In genomic region chr15:99447497-99448371, GRCh38 we compare ENCODE assay signal across 10 cellular contexts.
DNase-seq lines count a peak whose midpoint lies in the region; ATAC-seq and TF ChIP-seq lines count a peak whose summit lies in the region.
"Had no signal": no experiment of that assay in that cellular context is flagged by ENCODE, and none has a peak within 500 bp of the region (broad histone marks: within the 10 kb centered on the region; RNA-seq: fewer than 3 reads in every experiment).

No MANE protein-coding gene starts in this region.

- CTCF ChIA-PET in GM10248 (lab: Yijun Ruan, JAX), result interaction anchor here (2.6 kb wide), 1 partner anchor 257 kb away, joined by 10 read pairs; no protein-coding TSS in a partner anchor

- H3K9ac ChIP-seq in mucosa of stomach (ENCODE audit: low read length), result peak overlapping the region; percentile 42

- DNase-seq in COLO668 (lab: John Stamatoyannopoulos, UW; ENCODE audit: unreplicated experiment) (peak; percentile 9), GM10248 (ENCODE audit: extremely low spot score) (peak; percentile 37), SJCRH30 (peak; percentile 97 to 98), putamen (ENCODE audit: low spot score) (no peak)
- DNase-seq: glutamatergic neuron, RPMI8226 had no signal

- TF ChIP-seq CTCF in GM10248 (IDR thresholded peaks at IDR 0.05; ENCODE audit: control extremely low read depth, extremely low read depth, low read depth, missing control alignments), result no peak

- POLR2A ChIA-PET in GM10248 (lab: Yijun Ruan, JAX), result no interaction called here

- H3K4me3 ChIP-seq in SJCRH30 (peak overlapping the region; percentile 26), mucosa of stomach (ENCODE audit: low read length) (no peak overlapping the region)

- H3K4me1 ChIP-seq in SJCRH30, result peaks cover 41% of the 10 kb centered on the region
- H3K4me1 ChIP-seq in mucosa of stomach (ENCODE audit: control insufficient read depth, insufficient read depth, low read length), result peaks cover 31% of the 10 kb centered on the region

- no peaks in the 10 kb centered on the region for H3K9me3 ChIP-seq in SJCRH30 (replicated peaks)
- H3K9me3 ChIP-seq in mucosa of stomach (ENCODE audit: control insufficient read depth, low read length), result no peaks in the 10 kb centered on the region

- H3K27me3 ChIP-seq in SJCRH30, result no peaks in the 10 kb centered on the region
- no peaks in the 10 kb centered on the region for H3K27me3 ChIP-seq in mucosa of stomach (ENCODE audit: control insufficient read depth, insufficient read depth, low read length)

- no peaks in the 10 kb centered on the region for H3K36me3 ChIP-seq in SJCRH30
- no peaks in the 10 kb centered on the region for H3K36me3 ChIP-seq in mucosa of stomach (ENCODE audit: control insufficient read depth, insufficient read depth, low read length)

- peak overlapping the region; percentile 52 for H3K27ac ChIP-seq in SJCRH30

- ATAC-seq in HG02973 (IDR thresholded peaks at IDR 0.05; ENCODE audit: unreplicated experiment) (no peak), GM21515 (IDR thresholded peaks at IDR 0.05; ENCODE audit: unreplicated experiment) (no peak), GM19463 (IDR thresholded peaks at IDR 0.05; ENCODE audit: unreplicated experiment) (no peak)
